In the genomic region with DNA sequence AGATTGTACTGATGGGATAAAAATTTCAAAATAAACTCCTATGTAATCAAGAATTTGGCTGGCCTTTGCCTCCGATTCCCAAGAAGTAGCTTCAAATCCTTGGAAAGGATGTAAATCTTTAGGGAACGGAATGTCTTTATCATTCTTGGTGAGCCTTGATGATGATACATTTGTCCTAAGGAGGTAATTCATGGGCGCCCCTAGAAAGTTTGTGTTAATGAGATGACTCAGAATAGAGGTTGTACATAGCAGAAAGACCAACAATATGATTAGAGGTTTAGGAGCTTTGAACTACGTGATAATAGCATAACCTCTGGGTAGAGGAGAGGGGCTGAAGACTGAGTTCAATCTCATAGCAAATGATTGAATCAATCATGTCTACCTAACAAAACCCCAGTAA, we compare ENCODE assay signal across 26 cellular contexts.
"Had no signal": no experiment of that assay in that cellular context is flagged by ENCODE, and none has a peak within 500 bp of the region (broad histone marks: within the 10 kb centered on the region; RNA-seq: fewer than 3 reads in every experiment).

No MANE protein-coding gene starts in this region.

- DNase-seq: natural killer cell; occipital lobe; ovary; posterior cingulate gyrus; psoas muscle; right cardiac atrium; right lobe of liver; sigmoid colon; small intestine; stimulated activated CD4-positive, alpha-beta T cell treated with anti-CD3 and anti-CD28 coated beads, Interleukin-15, amount 100 ng/mL, for 24 hours; stimulated activated CD4-positive, alpha-beta T cell treated with anti-CD3 and anti-CD28 coated beads, Interleukin-2, amount 100 ng/mL, for 24 hours; stimulated activated CD4-positive, alpha-beta T cell treated with anti-CD3 and anti-CD28 coated beads, Interleukin-2, amount 100 ng/mL, for 48 hours; stimulated activated CD4-positive, alpha-beta T cell treated with anti-CD3 and anti-CD28 coated beads, Interleukin-4, amount 100 ng/mL, for 24 hours; stimulated activated naive B cell treated with anti-CD40 and anti-IgM and Interleukin-4, amounts not matched to agents 10 μg/mL and 1 μg/mL and 100 μg/mL, for 72 hours; stimulated activated naive CD4-positive, alpha-beta T cell treated with Interleukin-2 at 50 U/mL for 16 hours; stomach; thyroid gland; trophoblast cell; upper lobe of left lung had no signal

- H3K27me3 ChIP-seq: neural progenitor cell, ovary, right lobe of liver, sigmoid colon, stomach, thyroid gland, tibial nerve, upper lobe of left lung, vagina had no signal

- H3K36me3 ChIP-seq: neural progenitor cell, ovary, right lobe of liver, sigmoid colon, stomach, thoracic aorta, thyroid gland, tibial nerve, upper lobe of left lung, vagina had no signal

- H3K9me3 ChIP-seq: ovary, psoas muscle, right lobe of liver, sigmoid colon, thoracic aorta, thyroid gland, tibial nerve, upper lobe of left lung, vagina had no signal

- H3K9ac ChIP-seq: neural progenitor cell, parathyroid adenoma had no signal

- H2AFZ ChIP-seq: neural progenitor cell, parathyroid adenoma had no signal

- ATAC-seq: natural killer cell; psoas muscle; right cardiac atrium; right lobe of liver; stimulated activated effector memory CD8-positive, alpha-beta T cell treated with anti-CD3 and anti-CD28 coated beads, Interleukin-12 subunit alpha, Interleukin-12 subunit beta, amount 100 ng/mL, for 72 hours; stimulated activated naive B cell treated with anti-CD40 and anti-IgM and Interleukin-4, amounts not matched to agents 10 μg/mL and 1 μg/mL and 100 μg/mL, for 72 hours had no signal

- H3K27ac ChIP-seq: neural progenitor cell, ovary, parathyroid adenoma, psoas muscle, right lobe of liver, sigmoid colon, stomach, thoracic aorta, thyroid gland, tibial nerve, upper lobe of left lung, vagina had no signal

- H3K4me1 ChIP-seq: neural progenitor cell, parathyroid adenoma, psoas muscle, right lobe of liver, sigmoid colon, stomach, thyroid gland, tibial nerve, upper lobe of left lung, vagina had no signal

- H3K79me2 ChIP-seq: parathyroid adenoma had no signal

- H3K4me3 ChIP-seq: neural progenitor cell, ovary, psoas muscle, right lobe of liver, sigmoid colon, stomach, thoracic aorta, thyroid gland, tibial nerve, upper lobe of left lung, vagina had no signal

- H3K4me2 ChIP-seq: neural progenitor cell had no signal

- FAIRE-seq: small intestine, urothelium cell line had no signal
